ENCODE assay signal across 1 cellular context in the genomic region with DNA sequence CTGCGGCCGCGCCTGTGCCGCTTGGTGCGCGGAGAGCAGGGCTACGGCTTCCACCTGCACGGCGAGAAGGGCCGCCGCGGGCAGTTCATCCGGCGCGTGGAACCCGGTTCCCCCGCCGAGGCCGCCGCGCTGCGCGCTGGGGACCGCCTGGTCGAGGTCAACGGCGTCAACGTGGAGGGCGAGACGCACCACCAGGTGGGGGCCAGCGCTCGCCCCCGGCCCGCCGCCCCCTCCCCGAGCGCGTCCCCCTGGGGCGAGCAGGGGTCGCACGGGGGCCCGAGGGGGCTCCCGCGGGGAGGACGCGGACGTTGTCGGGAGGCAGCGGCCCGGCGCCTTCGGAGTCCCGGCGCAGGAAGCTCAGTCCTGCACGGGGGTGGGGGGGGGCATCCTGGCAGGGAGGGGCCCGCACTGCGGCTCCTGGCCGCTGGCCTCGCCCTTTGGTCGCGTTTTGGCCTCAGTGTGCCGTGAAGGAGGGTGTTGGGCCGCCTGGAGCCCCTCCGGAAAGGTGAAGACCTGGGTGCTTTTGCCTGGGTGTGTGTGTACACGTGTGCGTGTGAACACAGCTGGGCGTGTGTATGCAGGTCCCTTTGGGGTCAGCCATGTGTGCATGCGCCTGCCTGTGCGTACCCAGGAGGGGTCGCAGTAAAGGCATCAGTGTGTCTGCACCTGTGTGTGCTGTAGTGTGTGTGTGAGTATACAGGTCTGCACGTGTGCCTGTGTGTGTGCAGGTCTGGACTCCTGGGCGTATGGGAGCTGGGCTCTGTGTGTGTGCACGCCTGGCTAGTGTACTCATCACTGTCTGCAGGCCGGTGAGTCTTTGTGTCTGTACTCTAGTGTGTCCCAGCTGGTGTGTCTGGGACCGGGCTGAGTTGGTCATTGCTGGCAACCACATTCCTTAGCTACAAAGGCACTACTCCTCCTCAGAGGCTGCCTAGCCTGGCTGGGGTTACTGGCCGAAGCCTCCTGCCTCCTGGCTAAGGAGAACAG.
TF ChIP-seq lines count a peak whose summit lies in the region.

No MANE protein-coding gene starts in this region.

TF ChIP-seq in HEK293, 187 proteins besides CTCF, POLR2A, EP300 and RAD21 (continued from another document and continues in another):
- TF ChIP-seq ZNF302 (tag by site-specific recombination; IDR thresholded peaks at IDR 0.05; ENCODE audit: low read depth) (no peak), KLF7 (tag by site-specific recombination; IDR thresholded peaks at IDR 0.05; ENCODE audit: borderline replicate concordance) (0 out of 2 replicates have a peak, but pooled peaks have one; percentile 71), ZNF10 (tag by site-specific recombination; IDR thresholded peaks at IDR 0.05) (no peak), KLF8 (tag by site-specific recombination; IDR thresholded peaks at IDR 0.05) (no peak; the same call in 1 of the 2 replicates), PRDM2 (tag by site-specific recombination; IDR thresholded peaks at IDR 0.05; ENCODE audit: borderline replicate concordance) (peak; percentile 90; the same call in 1 of the 2 replicates), ZNF426 (tag by site-specific recombination; IDR thresholded peaks at IDR 0.05) (no peak), ZSCAN30 (tag by site-specific recombination; IDR thresholded peaks at IDR 0.05) (no peak), ZNF248 (tag by site-specific recombination; IDR thresholded peaks at IDR 0.05) (no peak), ZNF112 (tag by site-specific recombination; IDR thresholded peaks at IDR 0.05) (no peak), KLF1 (tag by site-specific recombination; IDR thresholded peaks at IDR 0.05) (peak; percentile 66), ZNF555 (tag by site-specific recombination; conservative IDR thresholded peaks at IDR 0.05) (no peak), ZNF140 (tag by site-specific recombination; IDR thresholded peaks at IDR 0.05) (no peak), OSR2 (tag by site-specific recombination; IDR thresholded peaks at IDR 0.05) (no peak), ZNF510 (tag by site-specific recombination; IDR thresholded peaks at IDR 0.05; ENCODE audit: insufficient replicate concordance) (no peak), ZBTB26 (tag by site-specific recombination; optimal IDR thresholded peaks at IDR 0.05) (peak; percentile 64), SCRT2 (tag by site-specific recombination; IDR thresholded peaks at IDR 0.05) (no peak), ZNF513 (tag by site-specific recombination; IDR thresholded peaks at IDR 0.05) (no peak), ZNF362 (tag by site-specific recombination; IDR thresholded peaks at IDR 0.05) (no peak), ZNF133 (tag by site-specific recombination; IDR thresholded peaks at IDR 0.05) (no peak), ZNF704 (tag by site-specific recombination; IDR thresholded peaks at IDR 0.05) (no peak), ZNF664 (tag by site-specific recombination; IDR thresholded peaks at IDR 0.05) (no peak), ZNF211 (tag by site-specific recombination; IDR thresholded peaks at IDR 0.05; ENCODE audit: low read depth) (no peak), ZNF626 (tag by site-specific recombination; IDR thresholded peaks at IDR 0.05) (no peak), ZNF24 (tag by site-specific recombination; IDR thresholded peaks at IDR 0.05) (0 out of 2 replicates have a peak, but pooled peaks have one; percentile 26), ZSCAN16 (tag by site-specific recombination; IDR thresholded peaks at IDR 0.05) (no peak), ZNF830 (tag by site-specific recombination; IDR thresholded peaks at IDR 0.05; ENCODE audit: low read depth) (no peak), ZNF521 (tag by site-specific recombination; IDR thresholded peaks at IDR 0.05) (no peak)
- TF ChIP-seq, protein P1, sequence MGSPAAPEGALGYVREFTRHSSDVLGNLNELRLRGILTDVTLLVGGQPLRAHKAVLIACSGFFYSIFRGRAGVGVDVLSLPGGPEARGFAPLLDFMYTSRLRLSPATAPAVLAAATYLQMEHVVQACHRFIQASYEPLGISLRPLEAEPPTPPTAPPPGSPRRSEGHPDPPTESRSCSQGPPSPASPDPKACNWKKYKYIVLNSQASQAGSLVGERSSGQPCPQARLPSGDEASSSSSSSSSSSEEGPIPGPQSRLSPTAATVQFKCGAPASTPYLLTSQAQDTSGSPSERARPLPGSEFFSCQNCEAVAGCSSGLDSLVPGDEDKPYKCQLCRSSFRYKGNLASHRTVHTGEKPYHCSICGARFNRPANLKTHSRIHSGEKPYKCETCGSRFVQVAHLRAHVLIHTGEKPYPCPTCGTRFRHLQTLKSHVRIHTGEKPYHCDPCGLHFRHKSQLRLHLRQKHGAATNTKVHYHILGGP (tag by site-specific recombination; IDR thresholded peaks at IDR 0.05): no peak
- TF ChIP-seq, protein P2, sequence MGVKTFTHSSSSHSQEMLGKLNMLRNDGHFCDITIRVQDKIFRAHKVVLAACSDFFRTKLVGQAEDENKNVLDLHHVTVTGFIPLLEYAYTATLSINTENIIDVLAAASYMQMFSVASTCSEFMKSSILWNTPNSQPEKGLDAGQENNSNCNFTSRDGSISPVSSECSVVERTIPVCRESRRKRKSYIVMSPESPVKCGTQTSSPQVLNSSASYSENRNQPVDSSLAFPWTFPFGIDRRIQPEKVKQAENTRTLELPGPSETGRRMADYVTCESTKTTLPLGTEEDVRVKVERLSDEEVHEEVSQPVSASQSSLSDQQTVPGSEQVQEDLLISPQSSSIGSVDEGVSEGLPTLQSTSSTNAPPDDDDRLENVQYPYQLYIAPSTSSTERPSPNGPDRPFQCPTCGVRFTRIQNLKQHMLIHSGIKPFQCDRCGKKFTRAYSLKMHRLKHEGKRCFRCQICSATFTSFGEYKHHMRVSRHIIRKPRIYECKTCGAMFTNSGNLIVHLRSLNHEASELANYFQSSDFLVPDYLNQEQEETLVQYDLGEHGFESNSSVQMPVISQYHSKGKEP (tag by site-specific recombination; IDR thresholded peaks at IDR 0.05): no peak
- TF ChIP-seq, protein P3, sequence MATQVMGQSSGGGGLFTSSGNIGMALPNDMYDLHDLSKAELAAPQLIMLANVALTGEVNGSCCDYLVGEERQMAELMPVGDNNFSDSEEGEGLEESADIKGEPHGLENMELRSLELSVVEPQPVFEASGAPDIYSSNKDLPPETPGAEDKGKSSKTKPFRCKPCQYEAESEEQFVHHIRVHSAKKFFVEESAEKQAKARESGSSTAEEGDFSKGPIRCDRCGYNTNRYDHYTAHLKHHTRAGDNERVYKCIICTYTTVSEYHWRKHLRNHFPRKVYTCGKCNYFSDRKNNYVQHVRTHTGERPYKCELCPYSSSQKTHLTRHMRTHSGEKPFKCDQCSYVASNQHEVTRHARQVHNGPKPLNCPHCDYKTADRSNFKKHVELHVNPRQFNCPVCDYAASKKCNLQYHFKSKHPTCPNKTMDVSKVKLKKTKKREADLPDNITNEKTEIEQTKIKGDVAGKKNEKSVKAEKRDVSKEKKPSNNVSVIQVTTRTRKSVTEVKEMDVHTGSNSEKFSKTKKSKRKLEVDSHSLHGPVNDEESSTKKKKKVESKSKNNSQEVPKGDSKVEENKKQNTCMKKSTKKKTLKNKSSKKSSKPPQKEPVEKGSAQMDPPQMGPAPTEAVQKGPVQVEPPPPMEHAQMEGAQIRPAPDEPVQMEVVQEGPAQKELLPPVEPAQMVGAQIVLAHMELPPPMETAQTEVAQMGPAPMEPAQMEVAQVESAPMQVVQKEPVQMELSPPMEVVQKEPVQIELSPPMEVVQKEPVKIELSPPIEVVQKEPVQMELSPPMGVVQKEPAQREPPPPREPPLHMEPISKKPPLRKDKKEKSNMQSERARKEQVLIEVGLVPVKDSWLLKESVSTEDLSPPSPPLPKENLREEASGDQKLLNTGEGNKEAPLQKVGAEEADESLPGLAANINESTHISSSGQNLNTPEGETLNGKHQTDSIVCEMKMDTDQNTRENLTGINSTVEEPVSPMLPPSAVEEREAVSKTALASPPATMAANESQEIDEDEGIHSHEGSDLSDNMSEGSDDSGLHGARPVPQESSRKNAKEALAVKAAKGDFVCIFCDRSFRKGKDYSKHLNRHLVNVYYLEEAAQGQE (tag by site-specific recombination; IDR thresholded peaks at IDR 0.05): no peak
- TF ChIP-seq, protein P4, sequence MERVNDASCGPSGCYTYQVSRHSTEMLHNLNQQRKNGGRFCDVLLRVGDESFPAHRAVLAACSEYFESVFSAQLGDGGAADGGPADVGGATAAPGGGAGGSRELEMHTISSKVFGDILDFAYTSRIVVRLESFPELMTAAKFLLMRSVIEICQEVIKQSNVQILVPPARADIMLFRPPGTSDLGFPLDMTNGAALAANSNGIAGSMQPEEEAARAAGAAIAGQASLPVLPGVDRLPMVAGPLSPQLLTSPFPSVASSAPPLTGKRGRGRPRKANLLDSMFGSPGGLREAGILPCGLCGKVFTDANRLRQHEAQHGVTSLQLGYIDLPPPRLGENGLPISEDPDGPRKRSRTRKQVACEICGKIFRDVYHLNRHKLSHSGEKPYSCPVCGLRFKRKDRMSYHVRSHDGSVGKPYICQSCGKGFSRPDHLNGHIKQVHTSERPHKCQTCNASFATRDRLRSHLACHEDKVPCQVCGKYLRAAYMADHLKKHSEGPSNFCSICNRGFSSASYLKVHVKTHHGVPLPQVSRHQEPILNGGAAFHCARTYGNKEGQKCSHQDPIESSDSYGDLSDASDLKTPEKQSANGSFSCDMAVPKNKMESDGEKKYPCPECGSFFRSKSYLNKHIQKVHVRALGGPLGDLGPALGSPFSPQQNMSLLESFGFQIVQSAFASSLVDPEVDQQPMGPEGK (tag by site-specific recombination; IDR thresholded peaks at IDR 0.05): peak; percentile 81
